In genomic region chr7:107891619-107892366, GRCh38 we compare ENCODE assay signal across 8 cellular contexts. TPM values are rescaled to one million over a fixed set of nuclear protein-coding genes. Genes with fewer than 3 reads are reported as not detected.
DNase-seq lines count a peak whose midpoint lies in the region; ATAC-seq, FAIRE-seq and TF ChIP-seq lines count a peak whose summit lies in the region.

No MANE protein-coding gene starts in this region.

- no peaks in the 10 kb centered on the region for H3K27me3 ChIP-seq in small intestine (ENCODE audit: control insufficient read depth in 2 of 2, insufficient read depth in 2 of 2, low read length in 2 of 2)

- peaks cover 3 to 13% (median 7%) of the 10 kb centered on the region in 7 donors for H3K9me3 Mint-ChIP-seq in CD14-positive monocyte
- peaks cover 9% of the 10 kb centered on the region for H3K9me3 Mint-ChIP-seq in glutamatergic neuron (ENCODE audit: unreplicated experiment)

- H3K4me3 ChIP-seq in small intestine (ENCODE audit: low read depth in 1 of 2, low read length in 2 of 2): peak overlapping the region; percentile 68 to 79

- DNase-seq in CD14-positive monocyte (ENCODE audit: low spot score): no peak
- DNase-seq in activated CD4-positive, alpha-beta T cell treated with anti-CD3 and anti-CD28 coated beads, Interleukin-2, amount 50 U/mL, for 48 hours: peak; percentile 12 to 39
- DNase-seq in glutamatergic neuron: no peak
- no peak for DNase-seq in small intestine
- DNase-seq in NCI-H2227 (lab: John Stamatoyannopoulos, UW; ENCODE audit: unreplicated experiment): no peak
- DNase-seq in hippocampal formation (lab: John Stamatoyannopoulos, UW): no peak

- no peak for TF ChIP-seq CTCF in CD14-positive monocyte (IDR thresholded peaks at IDR 0.05)
- TF ChIP-seq CTCF in glutamatergic neuron (IDR thresholded peaks at IDR 0.05; ENCODE audit: partially characterized antibody, unreplicated experiment): no peak

- peaks cover 0 to 3% (median 0%) of the 10 kb centered on the region in 3 donors for H3K27me3 Mint-ChIP-seq in CD14-positive monocyte (ENCODE audit: low read depth in 3 of 3)
- peaks cover 3% of the 10 kb centered on the region for H3K27me3 Mint-ChIP-seq in glutamatergic neuron (ENCODE audit: unreplicated experiment)

- H3K27ac ChIP-seq in small intestine (ENCODE audit: low read depth in 1 of 2, low read length in 1 of 2): peak overlapping the region; percentile 87 to 92

- no peak for FAIRE-seq in small intestine (lab: Jason Lieb, UNC)

- intact Hi-C loops in CD14-positive monocyte (cut with micrococcal nuclease): loop anchor here (5.0 to 10.0 kb wide), 3 partner anchors 149 to 727 kb away; partner anchors contain the start of genes CBLL1 (in 1 of the 2), COG5 (in 1 of the 2), DUS4L (in 1 of the 2) and HBP1 (in 1 of the 2)

- no peaks in the 10 kb centered on the region for H3K9me3 ChIP-seq in small intestine (ENCODE audit: control insufficient read depth, low read depth)

- H3K36me3 ChIP-seq in small intestine (ENCODE audit: control insufficient read depth in 2 of 2, insufficient read depth in 2 of 2, low read length in 2 of 2): no peaks in the 10 kb centered on the region

- WGBS in small intestine, 3 donors: 9 to 23% (median 13%) methylated on average over 10 of the region's 10 CpGs

- peak overlapping the region; percentile 99 to 100 (median 100) for H3K27ac Mint-ChIP-seq in CD14-positive monocyte
- H3K27ac Mint-ChIP-seq in glutamatergic neuron (ENCODE audit: unreplicated experiment): peak overlapping the region; percentile 20

- ATAC-seq in GM18873 (IDR thresholded peaks at IDR 0.05; ENCODE audit: low FRiP score, unreplicated experiment) (peak; percentile 13), HG03354 (IDR thresholded peaks at IDR 0.05; ENCODE audit: poor library complexity, severe bottlenecking, unreplicated experiment) (peak; percentile 39)

- peak overlapping the region; percentile 94 to 97 for H3K4me3 Mint-ChIP-seq in CD14-positive monocyte
- peak overlapping the region; percentile 99 for H3K4me3 Mint-ChIP-seq in glutamatergic neuron (ENCODE audit: unreplicated experiment)

- H3K4me1 ChIP-seq in small intestine (ENCODE audit: control insufficient read depth in 2 of 2, insufficient read depth in 1 of 2, low read depth in 1 of 2, low read length in 1 of 2): peaks cover 0 to 2% of the 10 kb centered on the region in 2 donors

- peaks cover 36% of the 10 kb centered on the region for H3K4me1 Mint-ChIP-seq in CD14-positive monocyte
- H3K4me1 Mint-ChIP-seq in glutamatergic neuron (ENCODE audit: low read depth, unreplicated experiment): peaks cover 17% of the 10 kb centered on the region

- H3K36me3 Mint-ChIP-seq in CD14-positive monocyte: peaks cover 35 to 38% of the 10 kb centered on the region in 2 donors
- no peaks in the 10 kb centered on the region for H3K36me3 Mint-ChIP-seq in glutamatergic neuron (ENCODE audit: unreplicated experiment)

RNA-seq across cellular contexts. Expression of gene DLD, which starts 0.8 kb away (rescaled TPM):
- polyA plus RNA-seq in CD14-positive monocyte (10 to 100 TPM; 54.5 to 73.6 TPM), small intestine (100 to 1,000 TPM in 1 of 3 donors, 10 to 100 TPM in 2; 45.4 to 153 (median 72.0) TPM)
- 75.9 TPM for total RNA-seq in glutamatergic neuron (ENCODE audit: unreplicated experiment)

Comparison
In these comparisons a context has a peak if more than half of its experiments do, and no peak if none do; other contexts are left out.
1. DNase-seq: peak in activated CD4-positive, alpha-beta T cell treated with anti-CD3 and anti-CD28 coated beads, Interleukin-2, amount 50 U/mL, for 48 hours (2 of 2); none in CD14-positive monocyte (single experiment), glutamatergic neuron (single experiment), small intestine (single experiment), NCI-H2227 (single experiment) and hippocampal formation (0 of 2).